Comparison of ENCODE assay signal across 13 cellular contexts in the genomic region with DNA sequence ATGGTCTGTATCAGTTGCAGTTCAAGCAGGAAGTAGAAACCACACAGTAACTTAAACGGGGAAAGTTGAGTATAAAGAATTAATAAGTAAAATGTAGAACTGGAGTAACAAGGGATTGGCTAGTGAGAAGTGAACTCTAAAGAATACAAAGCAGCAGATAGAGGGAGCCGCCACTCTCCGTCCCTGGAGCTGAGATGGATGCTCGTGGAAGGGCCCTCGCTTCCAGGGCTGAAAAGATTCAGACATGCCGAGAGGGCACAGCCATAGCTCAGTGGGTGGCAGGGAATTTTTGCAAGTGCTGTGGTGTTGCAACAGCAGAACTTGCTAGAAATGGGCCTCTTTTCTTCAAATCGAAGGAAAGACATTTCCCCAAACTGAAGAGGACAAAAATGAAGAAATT.
DNase-seq lines count a peak whose midpoint lies in the region; ATAC-seq and TF ChIP-seq lines count a peak whose summit lies in the region.
"Had no signal": no experiment of that assay in that cellular context is flagged by ENCODE, and none has a peak within 500 bp of the region (broad histone marks: within the 10 kb centered on the region; RNA-seq: fewer than 3 reads in every experiment).

No MANE protein-coding gene starts in this region.

- H3K9me2 ChIP-seq in GM23338 (ENCODE audit: insufficient read depth) = 0 out of 2 replicates have a peak, but pooled peaks cover 5% of the 10 kb centered on the region

- no peak overlapping the region for H2AFZ ChIP-seq in GM23338

- no peaks in the 10 kb centered on the region for H3K79me2 ChIP-seq in GM23338 (replicated peaks; ENCODE audit: insufficient read depth)

- H3K36me3 ChIP-seq in GM23338 (ENCODE audit: insufficient read depth) (no peaks in the 10 kb centered on the region), Peyer's patch (no peaks in the 10 kb centered on the region), thyroid gland (no peaks in the 10 kb centered on the region)

- H3K4me2 ChIP-seq in GM23338 = no peak overlapping the region

- peaks cover 14% of the 10 kb centered on the region for H3K4me1 Mint-ChIP-seq in GM23338

- H3K4me1 ChIP-seq in GM23338 (ENCODE audit: insufficient read depth) (no peaks in the 10 kb centered on the region), Peyer's patch (peaks cover 0 to 5% (median 0%) of the 10 kb centered on the region in 4 donors), thyroid gland (no peaks in the 10 kb centered on the region)

- H3K27me3 Mint-ChIP-seq in GM23338 (ENCODE audit: insufficient read depth, low read depth, poor library complexity) = peaks cover 4% of the 10 kb centered on the region

- no peaks in the 10 kb centered on the region for H3K9me3 ChIP-seq in Peyer's patch
- no peaks in the 10 kb centered on the region for H3K9me3 ChIP-seq in thyroid gland

- no peak overlapping the region for H3K27ac Mint-ChIP-seq in GM23338

- TF ChIP-seq POLR2A in Peyer's patch (IDR thresholded peaks at IDR 0.05) (no peak), thyroid gland (IDR thresholded peaks at IDR 0.05) (no peak)

- DNase-seq in GM23338 (ENCODE audit: low spot score) (peak; percentile 44), Peyer's patch (no peak), foreskin fibroblast (peak in 1 of 2 donors; percentile 54), COLO668 (lab: John Stamatoyannopoulos, UW; ENCODE audit: unreplicated experiment) (no peak), thyroid gland (no peak), NCI-H2196 (lab: John Stamatoyannopoulos, UW; ENCODE audit: unreplicated experiment) (no peak), NCI-H2107 (lab: John Stamatoyannopoulos, UW) (no peak)
- DNase-seq: DMS79; MM.1S; NCI-H69; stimulated activated naive CD4-positive, alpha-beta T cell treated with Interleukin-2 at 50 U/mL for 16 hours had no signal

- no peak overlapping the region for H3K4me3 ChIP-seq in GM23338
- no peak overlapping the region for H3K4me3 ChIP-seq in Peyer's patch
- peak overlapping the region in 1 of 2 donors; percentile 3 for H3K4me3 ChIP-seq in foreskin fibroblast (ENCODE audit: low read depth in 1 of 2, low read length in 2 of 2)
- no peak overlapping the region for H3K4me3 ChIP-seq in skin epidermis
- H3K4me3 ChIP-seq in thyroid gland (replicated peaks in 1 of 3) = no peak overlapping the region

- no peak overlapping the region for H3K27ac ChIP-seq in GM23338 (ENCODE audit: low read depth)
- H3K27ac ChIP-seq in Peyer's patch = peak overlapping the region; percentile 13 to 62 (median 22)
- peak overlapping the region in 17 of 21 experiments; percentile 18 to 94 (median 71) for H3K27ac ChIP-seq in skin epidermis
- no peak overlapping the region for H3K27ac ChIP-seq in thyroid gland

- no peaks in the 10 kb centered on the region for H4K20me1 ChIP-seq in GM23338 (replicated peaks; ENCODE audit: insufficient read depth)

- ATAC-seq in GM23338 = peak; percentile 94
- ATAC-seq: left lobe of liver had no signal

- no peaks in the 10 kb centered on the region for H3K36me3 Mint-ChIP-seq in GM23338 (ENCODE audit: low read depth)

- H3K27me3 ChIP-seq in GM23338 (ENCODE audit: insufficient read depth) = no peaks in the 10 kb centered on the region
- H3K27me3 ChIP-seq in Peyer's patch = no peaks in the 10 kb centered on the region
- H3K27me3 ChIP-seq in thyroid gland = no peaks in the 10 kb centered on the region

- H3K9me3 Mint-ChIP-seq in GM23338 = no peaks in the 10 kb centered on the region

- H3F3A ChIP-seq in GM23338 (replicated peaks; ENCODE audit: low read depth) = no peaks in the 10 kb centered on the region

- H3K4me3 Mint-ChIP-seq in GM23338 = no peak overlapping the region

- intact Hi-C loops in thyroid gland (cut with DNase I) = no loop called here

- TF ChIP-seq CTCF in GM23338 (conservative IDR thresholded peaks at IDR 0.05; ENCODE audit: low read depth in 2 of 2) = peak; percentile 32 to 56; a peak in 3 of 4 replicates
- no peak for TF ChIP-seq CTCF in Peyer's patch (IDR thresholded peaks at IDR 0.05)
- peak; percentile 19 for TF ChIP-seq CTCF in foreskin fibroblast (IDR thresholded peaks at IDR 0.05; ENCODE audit: low read depth, low read length)
- TF ChIP-seq CTCF in thyroid gland (IDR thresholded peaks at IDR 0.05) = no peak

- WGBS in thyroid gland, 2 donors = 81 to 84% methylated on average over 7 of the region's 7 CpGs

TF ChIP-seq in GM23338, 12 proteins besides CTCF, POLR2A, EP300 and RAD21 (continues in another document):
- TF ChIP-seq, protein P1, sequence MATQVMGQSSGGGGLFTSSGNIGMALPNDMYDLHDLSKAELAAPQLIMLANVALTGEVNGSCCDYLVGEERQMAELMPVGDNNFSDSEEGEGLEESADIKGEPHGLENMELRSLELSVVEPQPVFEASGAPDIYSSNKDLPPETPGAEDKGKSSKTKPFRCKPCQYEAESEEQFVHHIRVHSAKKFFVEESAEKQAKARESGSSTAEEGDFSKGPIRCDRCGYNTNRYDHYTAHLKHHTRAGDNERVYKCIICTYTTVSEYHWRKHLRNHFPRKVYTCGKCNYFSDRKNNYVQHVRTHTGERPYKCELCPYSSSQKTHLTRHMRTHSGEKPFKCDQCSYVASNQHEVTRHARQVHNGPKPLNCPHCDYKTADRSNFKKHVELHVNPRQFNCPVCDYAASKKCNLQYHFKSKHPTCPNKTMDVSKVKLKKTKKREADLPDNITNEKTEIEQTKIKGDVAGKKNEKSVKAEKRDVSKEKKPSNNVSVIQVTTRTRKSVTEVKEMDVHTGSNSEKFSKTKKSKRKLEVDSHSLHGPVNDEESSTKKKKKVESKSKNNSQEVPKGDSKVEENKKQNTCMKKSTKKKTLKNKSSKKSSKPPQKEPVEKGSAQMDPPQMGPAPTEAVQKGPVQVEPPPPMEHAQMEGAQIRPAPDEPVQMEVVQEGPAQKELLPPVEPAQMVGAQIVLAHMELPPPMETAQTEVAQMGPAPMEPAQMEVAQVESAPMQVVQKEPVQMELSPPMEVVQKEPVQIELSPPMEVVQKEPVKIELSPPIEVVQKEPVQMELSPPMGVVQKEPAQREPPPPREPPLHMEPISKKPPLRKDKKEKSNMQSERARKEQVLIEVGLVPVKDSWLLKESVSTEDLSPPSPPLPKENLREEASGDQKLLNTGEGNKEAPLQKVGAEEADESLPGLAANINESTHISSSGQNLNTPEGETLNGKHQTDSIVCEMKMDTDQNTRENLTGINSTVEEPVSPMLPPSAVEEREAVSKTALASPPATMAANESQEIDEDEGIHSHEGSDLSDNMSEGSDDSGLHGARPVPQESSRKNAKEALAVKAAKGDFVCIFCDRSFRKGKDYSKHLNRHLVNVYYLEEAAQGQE (IDR thresholded peaks at IDR 0.05; ENCODE audit: unreplicated experiment) = no peak
- TF ChIP-seq NANOG (IDR thresholded peaks at IDR 0.05; ENCODE audit: borderline replicate concordance) (no peak), STAT1 (IDR thresholded peaks at IDR 0.05; ENCODE audit: unreplicated experiment) (no peak), EZH2phosphoT487 (IDR thresholded peaks at IDR 0.05; ENCODE audit: unreplicated experiment) (no peak), ZNF114 (CRISPR knock-in tag; IDR thresholded peaks at IDR 0.05) (no peak), CREB1 (CRISPR knock-in tag; IDR thresholded peaks at IDR 0.05; ENCODE audit: low read depth) (no peak), POLR2AphosphoS5 (IDR thresholded peaks at IDR 0.05; ENCODE audit: low read depth) (no peak), ZNF331 (CRISPR knock-in tag; IDR thresholded peaks at IDR 0.05; ENCODE audit: low read depth) (no peak), EZH2 (IDR thresholded peaks at IDR 0.05; ENCODE audit: low read depth, unreplicated experiment) (no peak), JUNB (IDR thresholded peaks at IDR 0.05; ENCODE audit: unreplicated experiment) (no peak)
- TF ChIP-seq, protein P2, sequence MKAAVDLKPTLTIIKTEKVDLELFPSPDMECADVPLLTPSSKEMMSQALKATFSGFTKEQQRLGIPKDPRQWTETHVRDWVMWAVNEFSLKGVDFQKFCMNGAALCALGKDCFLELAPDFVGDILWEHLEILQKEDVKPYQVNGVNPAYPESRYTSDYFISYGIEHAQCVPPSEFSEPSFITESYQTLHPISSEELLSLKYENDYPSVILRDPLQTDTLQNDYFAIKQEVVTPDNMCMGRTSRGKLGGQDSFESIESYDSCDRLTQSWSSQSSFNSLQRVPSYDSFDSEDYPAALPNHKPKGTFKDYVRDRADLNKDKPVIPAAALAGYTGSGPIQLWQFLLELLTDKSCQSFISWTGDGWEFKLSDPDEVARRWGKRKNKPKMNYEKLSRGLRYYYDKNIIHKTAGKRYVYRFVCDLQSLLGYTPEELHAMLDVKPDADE (IDR thresholded peaks at IDR 0.05) = no peak

Comparison
In these comparisons a context has a peak if more than half of its experiments do, and no peak if none do; other contexts are left out.
1. H3K27ac ChIP-seq: peak in Peyer's patch (4 of 4) and skin epidermis (17 of 21); none in GM23338 (single experiment) and thyroid gland (0 of 3).
2. CTCF ChIP-seq: peak in GM23338 (2 of 2) and foreskin fibroblast (single experiment); none in Peyer's patch (0 of 6) and thyroid gland (0 of 6).